In the genomic region with DNA sequence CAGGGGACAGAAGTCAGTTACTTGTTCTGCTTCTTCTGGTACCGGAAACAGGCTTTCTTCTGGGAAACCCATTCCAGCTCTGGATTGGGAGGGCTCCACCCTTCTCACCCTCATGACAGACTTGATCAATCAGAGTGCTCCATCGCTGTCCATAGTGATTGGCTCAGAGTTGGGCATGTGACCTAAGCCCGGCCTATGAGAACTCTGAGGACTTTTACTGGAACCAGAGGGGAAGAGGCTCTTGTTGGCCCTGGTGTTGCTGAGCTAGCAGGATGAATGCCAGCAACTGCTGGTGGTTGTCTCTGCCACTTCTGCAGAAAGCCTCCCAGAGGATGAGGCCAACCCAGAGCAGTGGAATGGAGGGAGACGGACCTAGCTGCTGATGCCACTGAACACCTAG, we compare ENCODE assay signal across 2 cellular contexts.
TF ChIP-seq lines count a peak whose summit lies in the region.

No MANE protein-coding gene starts in this region.

TF ChIP-seq in IMR-90, 13 proteins besides CTCF, POLR2A, EP300 and RAD21:
- 0 out of 2 replicates have a peak, but pooled peaks have one; percentile 43 for TF ChIP-seq USF2 (IDR thresholded peaks at IDR 0.05; ENCODE audit: low read depth, low read length)
- no peak for TF ChIP-seq SMC3 (IDR thresholded peaks at IDR 0.05; ENCODE audit: low read depth, low read length)
TF ChIP-seq in IMR-90: peak in this region for 1.

TF ChIP-seq in WTC11, 78 proteins besides CTCF, POLR2A, EP300 and RAD21:
- no peak for TF ChIP-seq PRDM15 (CRISPR knock-in tag; IDR thresholded peaks at IDR 0.05)
- no peak for TF ChIP-seq ATF1 (CRISPR knock-in tag; IDR thresholded peaks at IDR 0.05)
- TF ChIP-seq NR3C1 (CRISPR knock-in tag; conservative IDR thresholded peaks at IDR 0.05; ENCODE audit: low read depth) = no peak
- TF ChIP-seq, protein P1, sequence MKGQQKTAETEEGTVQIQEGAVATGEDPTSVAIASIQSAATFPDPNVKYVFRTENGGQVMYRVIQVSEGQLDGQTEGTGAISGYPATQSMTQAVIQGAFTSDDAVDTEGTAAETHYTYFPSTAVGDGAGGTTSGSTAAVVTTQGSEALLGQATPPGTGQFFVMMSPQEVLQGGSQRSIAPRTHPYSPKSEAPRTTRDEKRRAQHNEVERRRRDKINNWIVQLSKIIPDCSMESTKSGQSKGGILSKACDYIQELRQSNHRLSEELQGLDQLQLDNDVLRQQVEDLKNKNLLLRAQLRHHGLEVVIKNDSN (CRISPR knock-in tag; IDR thresholded peaks at IDR 0.05) = peak; percentile 75
- no peak for TF ChIP-seq NFE2L1 (CRISPR knock-in tag; IDR thresholded peaks at IDR 0.05)
- no peak for TF ChIP-seq KAT7 (CRISPR knock-in tag; IDR thresholded peaks at IDR 0.05; ENCODE audit: borderline replicate concordance)
- TF ChIP-seq, protein P2, sequence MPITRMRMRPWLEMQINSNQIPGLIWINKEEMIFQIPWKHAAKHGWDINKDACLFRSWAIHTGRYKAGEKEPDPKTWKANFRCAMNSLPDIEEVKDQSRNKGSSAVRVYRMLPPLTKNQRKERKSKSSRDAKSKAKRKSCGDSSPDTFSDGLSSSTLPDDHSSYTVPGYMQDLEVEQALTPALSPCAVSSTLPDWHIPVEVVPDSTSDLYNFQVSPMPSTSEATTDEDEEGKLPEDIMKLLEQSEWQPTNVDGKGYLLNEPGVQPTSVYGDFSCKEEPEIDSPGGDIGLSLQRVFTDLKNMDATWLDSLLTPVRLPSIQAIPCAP (CRISPR knock-in tag; IDR thresholded peaks at IDR 0.05) = no peak
- no peak for TF ChIP-seq MXD4 (CRISPR knock-in tag; IDR thresholded peaks at IDR 0.05; ENCODE audit: borderline replicate concordance)
- no peak for TF ChIP-seq ZNF423 (CRISPR knock-in tag; IDR thresholded peaks at IDR 0.05)
- TF ChIP-seq, protein P3, sequence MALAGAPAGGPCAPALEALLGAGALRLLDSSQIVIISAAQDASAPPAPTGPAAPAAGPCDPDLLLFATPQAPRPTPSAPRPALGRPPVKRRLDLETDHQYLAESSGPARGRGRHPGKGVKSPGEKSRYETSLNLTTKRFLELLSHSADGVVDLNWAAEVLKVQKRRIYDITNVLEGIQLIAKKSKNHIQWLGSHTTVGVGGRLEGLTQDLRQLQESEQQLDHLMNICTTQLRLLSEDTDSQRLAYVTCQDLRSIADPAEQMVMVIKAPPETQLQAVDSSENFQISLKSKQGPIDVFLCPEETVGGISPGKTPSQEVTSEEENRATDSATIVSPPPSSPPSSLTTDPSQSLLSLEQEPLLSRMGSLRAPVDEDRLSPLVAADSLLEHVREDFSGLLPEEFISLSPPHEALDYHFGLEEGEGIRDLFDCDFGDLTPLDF (CRISPR knock-in tag; IDR thresholded peaks at IDR 0.05) = no peak
- TF ChIP-seq RORB (CRISPR knock-in tag; IDR thresholded peaks at IDR 0.05) = no peak
- TF ChIP-seq, protein P4, sequence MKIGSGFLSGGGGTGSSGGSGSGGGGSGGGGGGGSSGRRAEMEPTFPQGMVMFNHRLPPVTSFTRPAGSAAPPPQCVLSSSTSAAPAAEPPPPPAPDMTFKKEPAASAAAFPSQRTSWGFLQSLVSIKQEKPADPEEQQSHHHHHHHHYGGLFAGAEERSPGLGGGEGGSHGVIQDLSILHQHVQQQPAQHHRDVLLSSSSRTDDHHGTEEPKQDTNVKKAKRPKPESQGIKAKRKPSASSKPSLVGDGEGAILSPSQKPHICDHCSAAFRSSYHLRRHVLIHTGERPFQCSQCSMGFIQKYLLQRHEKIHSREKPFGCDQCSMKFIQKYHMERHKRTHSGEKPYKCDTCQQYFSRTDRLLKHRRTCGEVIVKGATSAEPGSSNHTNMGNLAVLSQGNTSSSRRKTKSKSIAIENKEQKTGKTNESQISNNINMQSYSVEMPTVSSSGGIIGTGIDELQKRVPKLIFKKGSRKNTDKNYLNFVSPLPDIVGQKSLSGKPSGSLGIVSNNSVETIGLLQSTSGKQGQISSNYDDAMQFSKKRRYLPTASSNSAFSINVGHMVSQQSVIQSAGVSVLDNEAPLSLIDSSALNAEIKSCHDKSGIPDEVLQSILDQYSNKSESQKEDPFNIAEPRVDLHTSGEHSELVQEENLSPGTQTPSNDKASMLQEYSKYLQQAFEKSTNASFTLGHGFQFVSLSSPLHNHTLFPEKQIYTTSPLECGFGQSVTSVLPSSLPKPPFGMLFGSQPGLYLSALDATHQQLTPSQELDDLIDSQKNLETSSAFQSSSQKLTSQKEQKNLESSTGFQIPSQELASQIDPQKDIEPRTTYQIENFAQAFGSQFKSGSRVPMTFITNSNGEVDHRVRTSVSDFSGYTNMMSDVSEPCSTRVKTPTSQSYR (CRISPR knock-in tag; IDR thresholded peaks at IDR 0.05) = no peak
- no peak for TF ChIP-seq CBFB (CRISPR knock-in tag; IDR thresholded peaks at IDR 0.05; ENCODE audit: low read depth)
- TF ChIP-seq, protein P5, sequence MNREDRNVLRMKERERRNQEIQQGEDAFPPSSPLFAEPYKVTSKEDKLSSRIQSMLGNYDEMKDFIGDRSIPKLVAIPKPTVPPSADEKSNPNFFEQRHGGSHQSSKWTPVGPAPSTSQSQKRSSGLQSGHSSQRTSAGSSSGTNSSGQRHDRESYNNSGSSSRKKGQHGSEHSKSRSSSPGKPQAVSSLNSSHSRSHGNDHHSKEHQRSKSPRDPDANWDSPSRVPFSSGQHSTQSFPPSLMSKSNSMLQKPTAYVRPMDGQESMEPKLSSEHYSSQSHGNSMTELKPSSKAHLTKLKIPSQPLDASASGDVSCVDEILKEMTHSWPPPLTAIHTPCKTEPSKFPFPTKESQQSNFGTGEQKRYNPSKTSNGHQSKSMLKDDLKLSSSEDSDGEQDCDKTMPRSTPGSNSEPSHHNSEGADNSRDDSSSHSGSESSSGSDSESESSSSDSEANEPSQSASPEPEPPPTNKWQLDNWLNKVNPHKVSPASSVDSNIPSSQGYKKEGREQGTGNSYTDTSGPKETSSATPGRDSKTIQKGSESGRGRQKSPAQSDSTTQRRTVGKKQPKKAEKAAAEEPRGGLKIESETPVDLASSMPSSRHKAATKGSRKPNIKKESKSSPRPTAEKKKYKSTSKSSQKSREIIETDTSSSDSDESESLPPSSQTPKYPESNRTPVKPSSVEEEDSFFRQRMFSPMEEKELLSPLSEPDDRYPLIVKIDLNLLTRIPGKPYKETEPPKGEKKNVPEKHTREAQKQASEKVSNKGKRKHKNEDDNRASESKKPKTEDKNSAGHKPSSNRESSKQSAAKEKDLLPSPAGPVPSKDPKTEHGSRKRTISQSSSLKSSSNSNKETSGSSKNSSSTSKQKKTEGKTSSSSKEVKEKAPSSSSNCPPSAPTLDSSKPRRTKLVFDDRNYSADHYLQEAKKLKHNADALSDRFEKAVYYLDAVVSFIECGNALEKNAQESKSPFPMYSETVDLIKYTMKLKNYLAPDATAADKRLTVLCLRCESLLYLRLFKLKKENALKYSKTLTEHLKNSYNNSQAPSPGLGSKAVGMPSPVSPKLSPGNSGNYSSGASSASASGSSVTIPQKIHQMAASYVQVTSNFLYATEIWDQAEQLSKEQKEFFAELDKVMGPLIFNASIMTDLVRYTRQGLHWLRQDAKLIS (CRISPR knock-in tag; IDR thresholded peaks at IDR 0.05; ENCODE audit: borderline replicate concordance) = no peak
- TF ChIP-seq ZNF219 (CRISPR knock-in tag; IDR thresholded peaks at IDR 0.05; ENCODE audit: borderline replicate concordance) = no peak
- peak; percentile 78 for TF ChIP-seq NFYB (CRISPR knock-in tag; conservative IDR thresholded peaks at IDR 0.05; ENCODE audit: low read depth)
- peak; percentile 86 for TF ChIP-seq USF2 (CRISPR knock-in tag; IDR thresholded peaks at IDR 0.05)
- TF ChIP-seq, protein P6, sequence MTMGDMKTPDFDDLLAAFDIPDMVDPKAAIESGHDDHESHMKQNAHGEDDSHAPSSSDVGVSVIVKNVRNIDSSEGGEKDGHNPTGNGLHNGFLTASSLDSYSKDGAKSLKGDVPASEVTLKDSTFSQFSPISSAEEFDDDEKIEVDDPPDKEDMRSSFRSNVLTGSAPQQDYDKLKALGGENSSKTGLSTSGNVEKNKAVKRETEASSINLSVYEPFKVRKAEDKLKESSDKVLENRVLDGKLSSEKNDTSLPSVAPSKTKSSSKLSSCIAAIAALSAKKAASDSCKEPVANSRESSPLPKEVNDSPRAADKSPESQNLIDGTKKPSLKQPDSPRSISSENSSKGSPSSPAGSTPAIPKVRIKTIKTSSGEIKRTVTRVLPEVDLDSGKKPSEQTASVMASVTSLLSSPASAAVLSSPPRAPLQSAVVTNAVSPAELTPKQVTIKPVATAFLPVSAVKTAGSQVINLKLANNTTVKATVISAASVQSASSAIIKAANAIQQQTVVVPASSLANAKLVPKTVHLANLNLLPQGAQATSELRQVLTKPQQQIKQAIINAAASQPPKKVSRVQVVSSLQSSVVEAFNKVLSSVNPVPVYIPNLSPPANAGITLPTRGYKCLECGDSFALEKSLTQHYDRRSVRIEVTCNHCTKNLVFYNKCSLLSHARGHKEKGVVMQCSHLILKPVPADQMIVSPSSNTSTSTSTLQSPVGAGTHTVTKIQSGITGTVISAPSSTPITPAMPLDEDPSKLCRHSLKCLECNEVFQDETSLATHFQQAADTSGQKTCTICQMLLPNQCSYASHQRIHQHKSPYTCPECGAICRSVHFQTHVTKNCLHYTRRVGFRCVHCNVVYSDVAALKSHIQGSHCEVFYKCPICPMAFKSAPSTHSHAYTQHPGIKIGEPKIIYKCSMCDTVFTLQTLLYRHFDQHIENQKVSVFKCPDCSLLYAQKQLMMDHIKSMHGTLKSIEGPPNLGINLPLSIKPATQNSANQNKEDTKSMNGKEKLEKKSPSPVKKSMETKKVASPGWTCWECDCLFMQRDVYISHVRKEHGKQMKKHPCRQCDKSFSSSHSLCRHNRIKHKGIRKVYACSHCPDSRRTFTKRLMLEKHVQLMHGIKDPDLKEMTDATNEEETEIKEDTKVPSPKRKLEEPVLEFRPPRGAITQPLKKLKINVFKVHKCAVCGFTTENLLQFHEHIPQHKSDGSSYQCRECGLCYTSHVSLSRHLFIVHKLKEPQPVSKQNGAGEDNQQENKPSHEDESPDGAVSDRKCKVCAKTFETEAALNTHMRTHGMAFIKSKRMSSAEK (CRISPR knock-in tag; IDR thresholded peaks at IDR 0.05; ENCODE audit: borderline replicate concordance) = no peak
